8 cellular contexts compared by ENCODE assay signal in the genomic region with DNA sequence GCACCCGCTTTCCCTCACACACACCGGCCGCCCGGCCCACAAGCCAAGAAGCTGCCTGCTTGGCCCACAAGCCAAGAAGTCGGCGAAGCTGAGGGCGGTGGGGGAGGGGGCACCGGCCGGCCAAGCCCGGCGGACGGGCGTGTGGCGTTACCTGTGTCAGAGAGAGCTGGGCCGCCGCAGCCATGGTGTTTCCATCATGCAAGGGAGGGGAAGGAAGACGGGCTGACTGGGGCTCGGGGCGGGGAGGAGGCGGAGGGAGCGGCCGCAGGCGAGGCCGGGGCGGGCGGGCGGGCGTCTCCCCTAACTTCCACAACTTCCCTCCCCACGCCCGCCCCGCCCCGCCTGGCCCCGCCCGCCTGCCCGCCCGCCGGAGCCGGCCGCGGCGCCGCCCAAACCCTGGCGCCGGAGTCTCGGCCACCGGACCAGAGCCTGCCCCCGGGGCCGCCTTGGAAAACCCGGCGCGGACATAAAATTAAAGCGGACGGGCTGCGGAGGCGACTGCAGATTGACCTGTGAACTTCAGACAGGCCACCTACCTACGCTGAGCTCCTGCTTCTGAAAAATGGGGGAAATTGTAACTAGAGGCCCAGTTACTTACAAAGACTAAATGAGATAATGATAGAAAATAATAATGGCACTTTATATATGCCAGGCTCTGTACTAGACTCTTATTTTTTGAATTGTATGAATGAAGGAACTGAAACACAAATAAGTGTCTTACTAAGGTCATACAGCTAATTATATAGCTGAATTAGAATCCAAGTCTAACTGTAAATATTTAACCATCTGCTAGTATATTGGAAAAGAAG. TPM values are rescaled to one million over a fixed set of nuclear protein-coding genes. Genes with fewer than 3 reads are reported as not detected.
DNase-seq lines count a peak whose midpoint lies in the region; ATAC-seq and TF ChIP-seq lines count a peak whose summit lies in the region.

A gene (minus strand): TSS at position 219 of the 809 bp plus-strand sequence. CDS start 35 bp downstream, at position 184.

- WGBS in spleen, 5 donors: 1 to 4% (median 2%) methylated on average over 14 to 56 of the region's 56 CpGs

- peaks cover 34 to 69% (median 56%) of the 10 kb centered on the region in 6 donors for H3K4me1 ChIP-seq in spleen

- TF ChIP-seq CTCF in spleen (IDR thresholded peaks at IDR 0.05 in 8 of 11, conservative IDR thresholded peaks at IDR 0.05 in 3 of 11): no peak

- peak within 1 kb of the TSS; percentile 66 to 92 (median 80) for H3K4me3 ChIP-seq in spleen

- no peaks in the 10 kb centered on the region for H3K9me3 ChIP-seq in spleen

- DNase-seq in A172 (ENCODE audit: low spot score) (peak; percentile 50), NCI-H2227 (lab: John Stamatoyannopoulos, UW; ENCODE audit: unreplicated experiment) (peak; percentile 89), iris pigment epithelial cell (ENCODE audit: low read depth) (peak; percentile 78), spleen (peak; percentile 98)
- DNase-seq in central memory CD4-positive, alpha-beta T cell: peak; percentile 78

- peak; percentile 4 to 67 (median 46) for TF ChIP-seq POLR2A in spleen (IDR thresholded peaks at IDR 0.05)

- ATAC-seq in GM18519 (IDR thresholded peaks at IDR 0.05; ENCODE audit: low FRiP score, unreplicated experiment) (peak; percentile 31), HG03045 (IDR thresholded peaks at IDR 0.05; ENCODE audit: unreplicated experiment) (peak; percentile 64)
- ATAC-seq in activated CD4-positive, CD25-positive, alpha-beta regulatory T cell treated with anti-CD3 and anti-CD28 coated beads, Interleukin-2, amount 50 U/mL, for 24 hours: peak; percentile 75 to 80

- H3K36me3 ChIP-seq in spleen: no peaks in the 10 kb centered on the region

- peak within 1 kb of the TSS; percentile 82 to 99 (median 95) for H3K27ac ChIP-seq in spleen

- intact Hi-C loops in spleen (cut with DNase I; ENCODE audit: low total_unique reads): no loop called here

- no peaks in the 10 kb centered on the region for H3K27me3 ChIP-seq in spleen (replicated peaks in 1 of 7)

RNA-seq across cellular contexts. Expression of the gene that starts here (rescaled TPM):
- total RNA-seq in A172 (2014; rRNA removed; shearing (Covaris generic)): 28.2 and 35.1 TPM in 2 replicates
- total RNA-seq in spleen: 100 to 1,000 TPM in 6 of 7 donors, 10 to 100 TPM in 1; 94.4 to 142 (median 132) TPM
- polyA plus RNA-seq in spleen: 10 to 100 TPM; 24.2 to 31.3 (median 26.3) TPM

Comparison
In these comparisons a context has a peak if more than half of its experiments do, and no peak if none do; other contexts are left out.
1. Peak in every context shown above with its lines: DNase-seq, ATAC-seq, H3K4me3 ChIP-seq and H3K27ac ChIP-seq.